Comparison of ENCODE assay signal across 34 cellular contexts in genomic region chr2:173146590-173146989, GRCh38.
A peak's percentile ranks its signal among the peaks of the same experiment; 100 is the strongest.
DNase-seq lines count a peak whose midpoint lies in the region; ATAC-seq and TF ChIP-seq lines count a peak whose summit lies in the region.
"Had no signal": no experiment of that assay in that cellular context is flagged by ENCODE, and none has a peak within 500 bp of the region (broad histone marks: within the 10 kb centered on the region; RNA-seq: fewer than 3 reads in every experiment).

No MANE protein-coding gene starts in this region.

- no peak for ATAC-seq in gastrocnemius medialis
- no peak for ATAC-seq in GM18907 (IDR thresholded peaks at IDR 0.05; ENCODE audit: unreplicated experiment)
- ATAC-seq: activated CD4-positive, alpha-beta T cell treated with anti-CD3 and anti-CD28 coated beads for 36 hours; activated CD8-positive, alpha-beta T cell treated with anti-CD3 and anti-CD28 coated beads for 36 hours; esophagus mucosa had no signal

- H3K4me3 ChIP-seq in fibroblast of mammary gland (ENCODE audit: control insufficient read depth, low read depth, low read length) = no peak overlapping the region
- no peak overlapping the region for H3K4me3 ChIP-seq in gastrocnemius medialis
- H3K4me3 ChIP-seq in HAP-1 = no peak overlapping the region
- H3K4me3 ChIP-seq: cardiac muscle cell, PC-9, suprapubic skin had no signal

- intact Hi-C loops in activated T-helper 1 cell treated with anti-CD3 and anti-CD28 coated beads, Interleukin-12 subunit alpha, Interleukin-12 subunit beta, Interleukin-2, Interleukin-4 antibody, amounts not matched to agents 30 ng/mL and 10 ng/mL and 1 ng/mL, durations not matched to agents 14 hours and 24 hours and 36 hours (cut with micrococcal nuclease) = loop anchor here (5.0 kb wide), 2 partner anchors 119 to 206 kb away; partner anchors contain the start of gene CDCA7
- intact Hi-C loops in gastrocnemius medialis (cut with DNase I; ENCODE audit: low total_unique reads) = no loop called here

- H3K4me1 Mint-ChIP-seq in activated T-helper 1 cell treated with anti-CD3 and anti-CD28 coated beads, Interleukin-12 subunit alpha, Interleukin-12 subunit beta, Interleukin-2, Interleukin-4 antibody, amounts not matched to agents 30 ng/mL and 10 ng/mL and 1 ng/mL, durations not matched to agents 14 hours and 24 hours and 36 hours (ENCODE audit: low read depth) = peaks cover 61% of the 10 kb centered on the region

- DNase-seq in DMS 273 (lab: John Stamatoyannopoulos, UW; ENCODE audit: unreplicated experiment) = peak; percentile 17
- no peak for DNase-seq in DMS 273 treated with DMSO at 0.1 percent for 48 hours (lab: John Stamatoyannopoulos, UW)
- DNase-seq in activated T-helper 1 cell treated with anti-CD3 and anti-CD28 coated beads, Interleukin-12 subunit alpha, Interleukin-12 subunit beta, Interleukin-2, Interleukin-4 antibody, amounts not matched to agents 30 ng/mL and 10 ng/mL and 1 ng/mL, durations not matched to agents 14 hours and 24 hours and 36 hours (ENCODE audit: low spot score) = no peak
- peak; percentile 49 for DNase-seq in fibroblast of mammary gland (ENCODE audit: low read depth)
- DNase-seq in gastrocnemius medialis = no peak
- no peak for DNase-seq in stimulated activated CD4-positive, alpha-beta T cell treated with anti-CD3 and anti-CD28 coated beads, Interleukin-15, amount 100 ng/mL, for 24 hours
- DNase-seq in HAP-1 (ENCODE audit: low spot score in 2 of 2) = no peak
- DNase-seq: activated CD4-positive, alpha-beta T cell treated with anti-CD3 and anti-CD28 coated beads for 36 hours; activated CD8-positive, alpha-beta memory T cell treated with anti-CD3 and anti-CD28 coated beads, Interleukin-2, amount 50 U/mL, for 48 hours; activated CD8-positive, alpha-beta T cell treated with anti-CD3 and anti-CD28 coated beads for 36 hours; anterior cingulate cortex; Calu3; H7; hypothalamus; immature natural killer cell; Karpas-422; mammary epithelial cell; MV-4-11; NCI-H146; NCI-H2107; NCI-H345; NCI-H69; PC-9; SIG-M5; stimulated activated naive CD4-positive, alpha-beta T cell treated with Interleukin-2 at 50 U/mL for 16 hours had no signal

- peak overlapping the region; percentile 9 for H3K27ac Mint-ChIP-seq in activated T-helper 1 cell treated with anti-CD3 and anti-CD28 coated beads, Interleukin-12 subunit alpha, Interleukin-12 subunit beta, Interleukin-2, Interleukin-4 antibody, amounts not matched to agents 30 ng/mL and 10 ng/mL and 1 ng/mL, durations not matched to agents 14 hours and 24 hours and 36 hours
- H3K27ac Mint-ChIP-seq: activated CD4-positive, alpha-beta T cell treated with anti-CD3 and anti-CD28 coated beads for 36 hours; activated CD8-positive, alpha-beta T cell treated with anti-CD3 and anti-CD28 coated beads for 36 hours; activated naive CD8-positive, alpha-beta T cell; dendritic cell treated with granulocyte-macrophage colony-stimulating factor and Interleukin-4, amounts not matched to agents 40 ng/mL and 50 ng/mL, for 4 days; T-helper 2 cell treated with Interferon-gamma antibody and Interleukin-4, amounts not matched to agents 5 μg/mL and 100 μg/mL, for 36 hours had no signal

- in situ Hi-C loops in gastrocnemius medialis (cut with MboI; ENCODE audit: low sequenced_read_pairs in 4 of 4) = no loop called here
- in situ Hi-C loops in HAP-1 (cut with MboI; ENCODE audit: low sequenced_read_pairs) = no loop called here

- H3K9me3 ChIP-seq in gastrocnemius medialis (no peaks in the 10 kb centered on the region), HAP-1 (no peaks in the 10 kb centered on the region)
- H3K9me3 ChIP-seq: suprapubic skin had no signal

- H3K27me3 ChIP-seq in gastrocnemius medialis = no peaks in the 10 kb centered on the region
- H3K27me3 ChIP-seq in HAP-1 (ENCODE audit: low read depth) = no peaks in the 10 kb centered on the region
- H3K27me3 ChIP-seq: cardiac muscle cell, suprapubic skin had no signal

- peaks cover 43 to 46% of the 10 kb centered on the region in 2 donors for H3K4me1 ChIP-seq in gastrocnemius medialis
- H3K4me1 ChIP-seq in HAP-1 = no peaks in the 10 kb centered on the region
- H3K4me1 ChIP-seq: suprapubic skin had no signal

- no peaks in the 10 kb centered on the region for H3K36me3 ChIP-seq in gastrocnemius medialis
- H3K36me3 ChIP-seq in HAP-1 (replicated peaks) = no peaks in the 10 kb centered on the region
- H3K36me3 ChIP-seq: cardiac muscle cell, suprapubic skin had no signal

- H3K27ac ChIP-seq in gastrocnemius medialis = peak overlapping the region; percentile 78 to 87 (median 83)
- H3K27ac ChIP-seq: 22Rv1, cardiac muscle cell, PC-9, suprapubic skin, VCaP had no signal

- H3K36me3 Mint-ChIP-seq in activated T-helper 1 cell treated with anti-CD3 and anti-CD28 coated beads, Interleukin-12 subunit alpha, Interleukin-12 subunit beta, Interleukin-2, Interleukin-4 antibody, amounts not matched to agents 30 ng/mL and 10 ng/mL and 1 ng/mL, durations not matched to agents 14 hours and 24 hours and 36 hours (ENCODE audit: low read depth) = peaks cover 12% of the 10 kb centered on the region
- H3K36me3 Mint-ChIP-seq: activated naive CD8-positive, alpha-beta T cell had no signal

- H3K4me3 Mint-ChIP-seq in activated T-helper 1 cell treated with anti-CD3 and anti-CD28 coated beads, Interleukin-12 subunit alpha, Interleukin-12 subunit beta, Interleukin-2, Interleukin-4 antibody, amounts not matched to agents 30 ng/mL and 10 ng/mL and 1 ng/mL, durations not matched to agents 14 hours and 24 hours and 36 hours = no peak overlapping the region
- H3K4me3 Mint-ChIP-seq: activated CD4-positive, alpha-beta T cell treated with anti-CD3 and anti-CD28 coated beads for 36 hours; activated CD8-positive, alpha-beta T cell treated with anti-CD3 and anti-CD28 coated beads for 36 hours; activated naive CD8-positive, alpha-beta T cell; dendritic cell treated with granulocyte-macrophage colony-stimulating factor and Interleukin-4, amounts not matched to agents 40 ng/mL and 50 ng/mL, for 4 days; immature natural killer cell; T-helper 2 cell treated with Interferon-gamma antibody and Interleukin-4, amounts not matched to agents 5 μg/mL and 100 μg/mL, for 36 hours had no signal

- no peak for TF ChIP-seq POLR2A in gastrocnemius medialis (IDR thresholded peaks at IDR 0.05)

- no peak for TF ChIP-seq CTCF in fibroblast of mammary gland (conservative IDR thresholded peaks at IDR 0.05; ENCODE audit: control insufficient read depth, insufficient read depth, low read depth, low read length)
- no peak for TF ChIP-seq CTCF in gastrocnemius medialis (IDR thresholded peaks at IDR 0.05 in 4 of 5, conservative IDR thresholded peaks at IDR 0.05 in 1 of 5)

- peaks cover 6% of the 10 kb centered on the region for H3K27me3 Mint-ChIP-seq in activated T-helper 1 cell treated with anti-CD3 and anti-CD28 coated beads, Interleukin-12 subunit alpha, Interleukin-12 subunit beta, Interleukin-2, Interleukin-4 antibody, amounts not matched to agents 30 ng/mL and 10 ng/mL and 1 ng/mL, durations not matched to agents 14 hours and 24 hours and 36 hours (ENCODE audit: insufficient read depth)
- H3K27me3 Mint-ChIP-seq: dendritic cell treated with granulocyte-macrophage colony-stimulating factor and Interleukin-4, amounts not matched to agents 40 ng/mL and 50 ng/mL, for 4 days had no signal

- peaks cover 11% of the 10 kb centered on the region for H3K9me3 Mint-ChIP-seq in activated T-helper 1 cell treated with anti-CD3 and anti-CD28 coated beads, Interleukin-12 subunit alpha, Interleukin-12 subunit beta, Interleukin-2, Interleukin-4 antibody, amounts not matched to agents 30 ng/mL and 10 ng/mL and 1 ng/mL, durations not matched to agents 14 hours and 24 hours and 36 hours

Comparison
In these comparisons a context has a peak if more than half of its experiments do, and no peak if none do; other contexts are left out.
1. DNase-seq: peak in DMS 273 (single experiment) and fibroblast of mammary gland (single experiment); none in DMS 273 treated with DMSO at 0.1 percent for 48 hours (single experiment), activated T-helper 1 cell treated with anti-CD3 and anti-CD28 coated beads, Interleukin-12 subunit alpha, Interleukin-12 subunit beta, Interleukin-2, Interleukin-4 antibody, amounts not matched to agents 30 ng/mL and 10 ng/mL and 1 ng/mL, durations not matched to agents 14 hours and 24 hours and 36 hours (single experiment), gastrocnemius medialis (0 of 2), stimulated activated CD4-positive, alpha-beta T cell treated with anti-CD3 and anti-CD28 coated beads, Interleukin-15, amount 100 ng/mL, for 24 hours (single experiment) and HAP-1 (0 of 2).